Comparison of ENCODE assay signal across 1 cellular context in genomic region chr9:34611811-34612787, GRCh38.
TF ChIP-seq lines count a peak whose summit lies in the region.

Gene RPP25L (minus strand): TSS chr9:34612097. CDS start chr9:34611296, 801 bp downstream.

TF ChIP-seq in K562, 482 proteins besides CTCF, POLR2A, EP300 and RAD21 (continued from another document and continues in another):
- TF ChIP-seq PBX2 (CRISPR knock-in tag; IDR thresholded peaks at IDR 0.05; ENCODE audit: low read depth) (0 out of 2 replicates have a peak, but pooled peaks have one; percentile 10), PBX2 (tag; conservative IDR thresholded peaks at IDR 0.05; ENCODE audit: low read depth) (no peak), HSF4 (CRISPR knock-in tag; IDR thresholded peaks at IDR 0.05; ENCODE audit: borderline replicate concordance) (no peak), ZNF764 (CRISPR knock-in tag; IDR thresholded peaks at IDR 0.05; ENCODE audit: low read depth) (no peak), MGA (IDR thresholded peaks at IDR 0.05) (0 out of 2 replicates have a peak, but pooled peaks have one; percentile 15), TGIF2 (CRISPR knock-in tag; IDR thresholded peaks at IDR 0.05) (no peak), ZSCAN32 (CRISPR knock-in tag; IDR thresholded peaks at IDR 0.05) (no peak), KDM4B (IDR thresholded peaks at IDR 0.05; ENCODE audit: borderline replicate concordance in 2 of 2, low read depth in 1 of 2) (no peak), CREM (IDR thresholded peaks at IDR 0.05; ENCODE audit: low read depth) (no peak), LCOR (CRISPR knock-in tag; IDR thresholded peaks at IDR 0.05) (no peak), NCOA1 (IDR thresholded peaks at IDR 0.05; ENCODE audit: low read depth) (no peak), MTA2 (IDR thresholded peaks at IDR 0.05; ENCODE audit: low read depth) (no peak), MAFF (IDR thresholded peaks at IDR 0.05; ENCODE audit: low read length) (no peak), STAT5B (CRISPR knock-in tag; IDR thresholded peaks at IDR 0.05) (no peak), EP400 (IDR thresholded peaks at IDR 0.05) (peak; percentile 65), TCF15 (CRISPR knock-in tag; IDR thresholded peaks at IDR 0.05) (no peak), ZNF263 (CRISPR knock-in tag; IDR thresholded peaks at IDR 0.05; ENCODE audit: borderline replicate concordance) (no peak), ATF6 (CRISPR knock-in tag; IDR thresholded peaks at IDR 0.05) (0 out of 2 replicates have a peak, but pooled peaks have one; percentile 10), YBX1 (IDR thresholded peaks at IDR 0.05) (no peak), PHTF2 (CRISPR knock-in tag; IDR thresholded peaks at IDR 0.05) (no peak), ETS1 (conservative IDR thresholded peaks at IDR 0.05; ENCODE audit: control insufficient read depth, low read depth, low read length) (no peak), EHMT2 (IDR thresholded peaks at IDR 0.05) (no peak), POLR2B (IDR thresholded peaks at IDR 0.05; ENCODE audit: low read depth, partially characterized antibody) (peak; percentile 61), SNAPC5 (CRISPR knock-in tag; IDR thresholded peaks at IDR 0.05) (no peak), RNF219 (CRISPR knock-in tag; IDR thresholded peaks at IDR 0.05) (no peak), E4F1 (CRISPR knock-in tag; IDR thresholded peaks at IDR 0.05; ENCODE audit: borderline replicate concordance) (no peak), RBM39 (optimal IDR thresholded peaks at IDR 0.05; ENCODE audit: low read depth, low read length) (no peak), SFPQ (IDR thresholded peaks at IDR 0.05; ENCODE audit: low read depth, low read length) (no peak), MLX (CRISPR knock-in tag; conservative IDR thresholded peaks at IDR 0.05) (no peak)
